In the genomic region with DNA sequence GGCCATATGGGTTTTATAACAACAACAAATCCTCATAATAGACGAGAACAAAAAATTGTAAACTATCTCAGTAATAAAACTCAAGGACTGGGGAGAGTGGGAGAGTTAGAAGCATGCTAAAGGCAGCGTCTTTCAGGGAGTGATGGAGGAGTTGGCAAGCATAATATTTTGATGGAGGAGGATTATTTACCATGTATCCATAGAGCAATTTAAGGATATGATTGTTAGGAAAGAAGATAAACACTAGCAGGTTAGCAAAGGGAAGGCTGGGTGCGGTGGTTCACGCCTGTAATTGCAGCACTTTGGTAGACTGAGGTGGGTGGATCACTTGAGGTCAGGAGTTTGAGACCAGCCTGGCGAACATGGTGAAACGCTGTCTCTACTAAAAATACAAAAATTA, we compare ENCODE assay signal across 19 cellular contexts. TPM values are rescaled to one million over a fixed set of nuclear protein-coding genes. Genes with fewer than 3 reads are reported as not detected.
A peak's percentile ranks its signal among the peaks of the same experiment; 100 is the strongest.
DNase-seq lines count a peak whose midpoint lies in the region; ATAC-seq and TF ChIP-seq lines count a peak whose summit lies in the region.
"Had no signal": no experiment of that assay in that cellular context is flagged by ENCODE, and none has a peak within 500 bp of the region (broad histone marks: within the 10 kb centered on the region; RNA-seq: fewer than 3 reads in every experiment).

No MANE protein-coding gene starts in this region.

- H3K36me3 ChIP-seq in HEK293 (ENCODE audit: control insufficient read depth in 2 of 2, insufficient read depth in 1 of 2, low read length in 2 of 2) = no peaks in the 10 kb centered on the region; a peak in 1 of 3 replicates
- H3K36me3 ChIP-seq: BE2C had no signal

- peaks cover 3% of the 10 kb centered on the region for H3K4me1 Mint-ChIP-seq in nephron
- peaks cover 3 to 6% of the 10 kb centered on the region in 2 donors for H3K4me1 Mint-ChIP-seq in stimulated activated naive B cell treated with anti-CD40 and anti-IgM and Interleukin-4, amounts not matched to agents 10 μg/mL and 1 μg/mL and 100 μg/mL, for 72 hours

- H3K27ac ChIP-seq in HEK293 (ENCODE audit: extremely low read depth, low read depth, low read length) = no peak overlapping the region
- H3K27ac ChIP-seq: BLaER1, C4-2B had no signal

- peak; percentile 44 for ATAC-seq in left colon
- ATAC-seq in stimulated activated naive B cell treated with anti-CD40 and anti-IgM and Interleukin-4, amounts not matched to agents 10 μg/mL and 1 μg/mL and 100 μg/mL, for 72 hours (replicated peaks) = no peak
- ATAC-seq in left cardiac atrium = no peak
- no peak for ATAC-seq in GM18861 (IDR thresholded peaks at IDR 0.05; ENCODE audit: unreplicated experiment)
- ATAC-seq: CD8-positive, alpha-beta T cell had no signal

- H3K4me1 ChIP-seq in HEK293 (ENCODE audit: control insufficient read depth, insufficient read depth, low read length) = no peaks in the 10 kb centered on the region
- H3K4me1 ChIP-seq: BE2C, BLaER1, Caco-2 had no signal

- peak overlapping the region in 2 of 3 experiments; percentile 2 to 62 for H3K27ac Mint-ChIP-seq in nephron
- peak overlapping the region; percentile 65 for H3K27ac Mint-ChIP-seq in stimulated activated naive B cell treated with anti-CD40 and anti-IgM and Interleukin-4, amounts not matched to agents 10 μg/mL and 1 μg/mL and 100 μg/mL, for 72 hours
- H3K27ac Mint-ChIP-seq: CD4-positive, alpha-beta T cell; CD8-positive, alpha-beta T cell had no signal

- DNase-seq in left colon = no peak
- no peak for DNase-seq in stimulated activated naive B cell treated with anti-CD40 and anti-IgM and Interleukin-4, amounts not matched to agents 10 μg/mL and 1 μg/mL and 100 μg/mL, for 72 hours
- DNase-seq in left cardiac atrium = no peak
- no peak for DNase-seq in C1 segment of cervical spinal cord (lab: John Stamatoyannopoulos, UW)
- no peak for DNase-seq in NCI-H1694 (lab: John Stamatoyannopoulos, UW)
- DNase-seq: 8988T; ACHN; BE2C; Caco-2; Calu3; CD4-positive, alpha-beta T cell; CD8-positive, alpha-beta T cell; DMS79 treated with DMSO at 0.1 percent for 48 hours; GF-D8 had no signal

- CTCF ChIA-PET in HEK293 (lab: Yijun Ruan, JAX) = interaction anchor here (0.6 to 1.2 kb wide), 4 partner anchors 11 to 36 kb away, joined by 3 to 4 read pairs (median 3); no protein-coding TSS in a partner anchor

- H3K9me3 Mint-ChIP-seq in nephron = no peaks in the 10 kb centered on the region
- H3K9me3 Mint-ChIP-seq in stimulated activated naive B cell treated with anti-CD40 and anti-IgM and Interleukin-4, amounts not matched to agents 10 μg/mL and 1 μg/mL and 100 μg/mL, for 72 hours = no peaks in the 10 kb centered on the region
- H3K9me3 Mint-ChIP-seq: CD4-positive, alpha-beta T cell; CD8-positive, alpha-beta T cell had no signal

- peaks cover 11% of the 10 kb centered on the region for H3K36me3 Mint-ChIP-seq in nephron (ENCODE audit: low read depth)
- H3K36me3 Mint-ChIP-seq in stimulated activated naive B cell treated with anti-CD40 and anti-IgM and Interleukin-4, amounts not matched to agents 10 μg/mL and 1 μg/mL and 100 μg/mL, for 72 hours = peaks cover 0 to 4% of the 10 kb centered on the region in 2 donors
- H3K36me3 Mint-ChIP-seq: CD8-positive, alpha-beta T cell had no signal

- intact Hi-C loops in left colon (cut with DNase I, micrococcal nuclease) = no loop called here
- intact Hi-C loops in left cardiac atrium (cut with DNase I) = no loop called here

- no peaks in the 10 kb centered on the region for H3K27me3 Mint-ChIP-seq in nephron (ENCODE audit: low read depth)
- no peaks in the 10 kb centered on the region for H3K27me3 Mint-ChIP-seq in stimulated activated naive B cell treated with anti-CD40 and anti-IgM and Interleukin-4, amounts not matched to agents 10 μg/mL and 1 μg/mL and 100 μg/mL, for 72 hours
- H3K27me3 Mint-ChIP-seq: CD4-positive, alpha-beta T cell had no signal

- H3K4me3 ChIP-seq in HEK293 (ENCODE audit: low read depth, low read length) = no peak overlapping the region
- H3K4me3 ChIP-seq: BLaER1 had no signal

- H3K9me3 ChIP-seq in HEK293 (ENCODE audit: control insufficient read depth, insufficient read depth, low read depth, low read length) = no peaks in the 10 kb centered on the region
- H3K9me3 ChIP-seq: BE2C had no signal

- H3K4me3 Mint-ChIP-seq in nephron = no peak overlapping the region
- H3K4me3 Mint-ChIP-seq in stimulated activated naive B cell treated with anti-CD40 and anti-IgM and Interleukin-4, amounts not matched to agents 10 μg/mL and 1 μg/mL and 100 μg/mL, for 72 hours = no peak overlapping the region
- H3K4me3 Mint-ChIP-seq: CD4-positive, alpha-beta T cell; CD8-positive, alpha-beta T cell had no signal

- POLR2A ChIA-PET in HEK293 (lab: Yijun Ruan, JAX) = no interaction called here

- TF ChIP-seq CTCF in HEK293 (tag by site-specific recombination; IDR thresholded peaks at IDR 0.05) (no peak), nephron (IDR thresholded peaks at IDR 0.05; ENCODE audit: unreplicated experiment in 3 of 3) (no peak)

TF ChIP-seq in HEK293, 187 proteins besides CTCF, POLR2A, EP300 and RAD21:
- TF ChIP-seq HOXC10 (CRISPR knock-in tag; IDR thresholded peaks at IDR 0.05) = no peak
- TF ChIP-seq KLF17 (tag by site-specific recombination; IDR thresholded peaks at IDR 0.05) = peak; percentile 54

RNA-seq across cellular contexts. Expression of gene BCL7C, which starts 27.8 kb away (rescaled TPM):
- total RNA-seq in left colon = 10 to 100 TPM; 22.3 to 23.5 TPM
- 10 to 100 TPM; 20.9 to 27.9 TPM for total RNA-seq in left cardiac atrium

RNA-seq across cellular contexts. Expression of gene CTF1, which starts 30.4 kb away (rescaled TPM):
- total RNA-seq in left colon (1 to 10 TPM in 1 of 2 donors, under 1 TPM in 1; 0.24 to 1.7 TPM), left cardiac atrium (1 to 10 TPM; 6.8 to 7.3 TPM)
- total RNA-seq: CD8-positive, alpha-beta T cell had no signal

RNA-seq across cellular contexts. Expression of gene FBXL19, which starts 57.3 kb away (rescaled TPM):
- 10 to 100 TPM; 20.5 to 24.4 TPM for total RNA-seq in left colon
- total RNA-seq in left cardiac atrium = 10 to 100 TPM in 1 of 2 donors, 1 to 10 TPM in 1; 6.4 to 10.1 TPM
